1 cellular context compared by ENCODE assay signal in genomic region chr12:130162267-130162666, GRCh38.
TF ChIP-seq lines count a peak whose summit lies in the region.

Gene FZD10, plus strand, starts transcription at chr12:130162464. Its CDS starts 479 bp downstream, at chr12:130162943.

TF ChIP-seq in WTC11, 78 proteins besides CTCF, POLR2A, EP300 and RAD21 (continued from another document):
- TF ChIP-seq E2F5 (CRISPR knock-in tag; IDR thresholded peaks at IDR 0.05) = no peak
- no peak for TF ChIP-seq AFF4 (CRISPR knock-in tag; IDR thresholded peaks at IDR 0.05; ENCODE audit: borderline replicate concordance)
TF ChIP-seq in WTC11: peak in this region for 0.
